ENCODE assay signal across 20 cellular contexts in the genomic region with DNA sequence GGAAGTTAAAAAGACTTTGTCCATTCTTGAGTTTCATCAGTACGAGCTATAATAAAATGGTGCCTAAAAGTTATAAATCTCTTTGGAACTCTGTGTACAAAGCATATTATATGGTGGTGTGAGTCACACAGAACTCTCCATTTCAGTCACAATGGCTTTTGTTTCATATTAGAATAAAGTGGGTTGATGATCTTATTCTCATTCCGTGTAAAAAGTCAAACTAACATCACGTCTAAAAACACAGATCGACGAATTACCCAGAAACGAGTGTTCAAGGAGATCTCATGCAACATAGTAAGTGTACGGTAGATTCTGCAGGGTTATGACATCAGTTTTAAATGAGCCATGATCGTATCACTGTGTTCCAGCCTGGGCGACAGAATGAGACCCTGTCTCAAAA.
A peak's percentile ranks its signal among the peaks of the same experiment; 100 is the strongest.
DNase-seq lines count a peak whose midpoint lies in the region; ATAC-seq, FAIRE-seq and TF ChIP-seq lines count a peak whose summit lies in the region.
"Had no signal": no experiment of that assay in that cellular context is flagged by ENCODE, and none has a peak within 500 bp of the region (broad histone marks: within the 10 kb centered on the region; RNA-seq: fewer than 3 reads in every experiment).

No MANE protein-coding gene starts in this region.

- no peaks in the 10 kb centered on the region for H4K20me1 ChIP-seq in H1 (replicated peaks in 1 of 2; ENCODE audit: control insufficient read depth in 1 of 2, insufficient read depth in 2 of 2, low read length in 2 of 2)

- H2BK120ac ChIP-seq in H1 (replicated peaks; ENCODE audit: low read depth, low read length), result no peak overlapping the region

- no peak overlapping the region for H3K4me3 ChIP-seq in H1 (ENCODE audit: extremely low read depth in 1 of 4, insufficient read depth in 2 of 4, low read depth in 3 of 4, low read length in 4 of 4)
- no peak overlapping the region for H3K4me3 ChIP-seq in kidney (ENCODE audit: low read length in 2 of 2)
- H3K4me3 ChIP-seq: esophagus squamous epithelium, heart right ventricle, sigmoid colon had no signal

- TF ChIP-seq CTCF in H1 (IDR thresholded peaks at IDR 0.05; ENCODE audit: control extremely low read depth in 1 of 3, insufficient read depth in 1 of 3, low read depth in 1 of 3, low read length in 3 of 3), result no peak
- TF ChIP-seq CTCF in kidney (IDR thresholded peaks at IDR 0.05; ENCODE audit: borderline replicate concordance, extremely low read depth, insufficient read depth), result no peak

- no peaks in the 10 kb centered on the region for H3K79me2 ChIP-seq in H1 (ENCODE audit: control insufficient read depth in 1 of 2, insufficient read depth in 2 of 2, low read length in 2 of 2)

- H3K27ac Mint-ChIP-seq in activated naive CD4-positive, alpha-beta T cell treated with anti-CD3 and anti-CD28 coated beads, Interleukin-2, amount 10 ng/mL, durations not matched to agents 7 days and 5 days, result peak overlapping the region; percentile 4
- peak overlapping the region; percentile 81 to 99 for H3K27ac Mint-ChIP-seq in T-cell
- peak overlapping the region; percentile 96 to 97 for H3K27ac Mint-ChIP-seq in stimulated activated naive CD8-positive, alpha-beta T cell treated with anti-CD3 and anti-CD28 coated beads, Interleukin-15, amount 100 ng/mL, for 72 hours
- H3K27ac Mint-ChIP-seq: dendritic cell treated with granulocyte-macrophage colony-stimulating factor and Interleukin-4, amounts not matched to agents 40 ng/mL and 50 ng/mL, for 4 days had no signal

- no peak overlapping the region for H3K56ac ChIP-seq in H1 (replicated peaks; ENCODE audit: insufficient read length, low read depth, low read length)

- H3K27ac ChIP-seq in H1 (ENCODE audit: low read depth, low read length), result no peak overlapping the region
- H3K27ac ChIP-seq in kidney (ENCODE audit: low read depth in 2 of 2, low read length in 2 of 2), result no peak overlapping the region
- H3K27ac ChIP-seq: heart right ventricle had no signal

- H3K4ac ChIP-seq in H1 (replicated peaks; ENCODE audit: insufficient read length, low read depth, low read length), result no peak overlapping the region

- no peak overlapping the region for H2AK5ac ChIP-seq in H1 (ENCODE audit: low read depth, low read length)

- ATAC-seq in T-cell (replicated peaks in 1 of 4), result no peak
- peak; percentile 87 for ATAC-seq in stimulated activated naive CD8-positive, alpha-beta T cell treated with anti-CD3 and anti-CD28 coated beads, Interleukin-15, amount 100 ng/mL, for 72 hours
- no peak for ATAC-seq in HG02623 (IDR thresholded peaks at IDR 0.05; ENCODE audit: unreplicated experiment)
- no peak for ATAC-seq in GM18868 (IDR thresholded peaks at IDR 0.05; ENCODE audit: unreplicated experiment)
- ATAC-seq: heart right ventricle, HepG2 had no signal

- CTCF ChIA-PET in activated naive CD4-positive, alpha-beta T cell treated with anti-CD3 and anti-CD28 coated beads, Interleukin-2, amount 10 ng/mL, durations not matched to agents 7 days and 5 days (lab: Charles Lee), result interaction anchor here (1.1 to 1.6 kb wide), 4 partner anchors 16 to 64 kb away, joined by 3 to 4 read pairs (median 3); no protein-coding TSS in a partner anchor
- CTCF ChIA-PET in T-cell (lab: Charles Lee) (interaction anchor here in 1 of 2 donors (0.6 to 0.9 kb wide), 2 partner anchors 23 to 31 kb away, joined by 3 read pairs; no protein-coding TSS in a partner anchor), H1 (lab: Charles Lee; ENCODE audit: partially characterized antibody) (interaction anchor here (0.6 to 1.9 kb wide), 4 partner anchors 9 to 48 kb away, joined by 3 to 6 read pairs (median 4); no protein-coding TSS in a partner anchor)

- H3K23me2 ChIP-seq in H1 (ENCODE audit: low read depth, low read length), result no peaks in the 10 kb centered on the region

- H3K36me3 Mint-ChIP-seq in activated naive CD4-positive, alpha-beta T cell treated with anti-CD3 and anti-CD28 coated beads, Interleukin-2, amount 10 ng/mL, durations not matched to agents 7 days and 5 days, result peaks cover 20% of the 10 kb centered on the region
- peaks cover 47% of the 10 kb centered on the region for H3K36me3 Mint-ChIP-seq in T-cell

- TF ChIP-seq EP300 in H1 (IDR thresholded peaks at IDR 0.05; ENCODE audit: borderline replicate concordance in 1 of 2, low read depth in 2 of 2, low read length in 2 of 2), result no peak

- intact Hi-C loops in kidney (cut with DNase I), result no loop called here

- no peak overlapping the region for H4K91ac ChIP-seq in H1 (replicated peaks; ENCODE audit: insufficient read length, low read length)

- H3K27me3 Mint-ChIP-seq in activated naive CD4-positive, alpha-beta T cell treated with anti-CD3 and anti-CD28 coated beads, Interleukin-2, amount 10 ng/mL, durations not matched to agents 7 days and 5 days, result no peaks in the 10 kb centered on the region
- H3K27me3 Mint-ChIP-seq in T-cell, result no peaks in the 10 kb centered on the region
- no peaks in the 10 kb centered on the region for H3K27me3 Mint-ChIP-seq in stimulated activated naive CD8-positive, alpha-beta T cell treated with anti-CD3 and anti-CD28 coated beads, Interleukin-15, amount 100 ng/mL, for 72 hours
- H3K27me3 Mint-ChIP-seq: dendritic cell treated with granulocyte-macrophage colony-stimulating factor and Interleukin-4, amounts not matched to agents 40 ng/mL and 50 ng/mL, for 4 days had no signal

- H3K4me3 Mint-ChIP-seq in activated naive CD4-positive, alpha-beta T cell treated with anti-CD3 and anti-CD28 coated beads, Interleukin-2, amount 10 ng/mL, durations not matched to agents 7 days and 5 days, result no peak overlapping the region
- H3K4me3 Mint-ChIP-seq in T-cell, result peak overlapping the region in 1 of 3 donors; percentile 47
- H3K4me3 Mint-ChIP-seq in stimulated activated naive CD8-positive, alpha-beta T cell treated with anti-CD3 and anti-CD28 coated beads, Interleukin-15, amount 100 ng/mL, for 72 hours, result peak overlapping the region; percentile 64 to 69
- H3K4me3 Mint-ChIP-seq: dendritic cell treated with granulocyte-macrophage colony-stimulating factor and Interleukin-4, amounts not matched to agents 40 ng/mL and 50 ng/mL, for 4 days had no signal

- peaks cover 0 to 3% (median 0%) of the 10 kb centered on the region in 4 experiments; a peak in 1 of 7 replicates for H3K4me1 ChIP-seq in H1 (replicated peaks in 1 of 4; ENCODE audit: control insufficient read depth in 3 of 4, insufficient read depth in 4 of 4, low read length in 3 of 4)
- H3K4me1 ChIP-seq in kidney (ENCODE audit: control insufficient read depth in 1 of 2, insufficient read depth in 1 of 2, low read depth in 1 of 2, low read length in 2 of 2), result peaks cover 0 to 2% of the 10 kb centered on the region in 2 donors

- no peak overlapping the region for H2BK15ac ChIP-seq in H1 (ENCODE audit: low read length)

- no peak overlapping the region for H2BK12ac ChIP-seq in H1 (ENCODE audit: low read depth, low read length)

- H3K36me3 ChIP-seq in H1 (ENCODE audit: control insufficient read depth in 2 of 4, insufficient read depth in 4 of 4, low read length in 3 of 4), result no peaks in the 10 kb centered on the region
- H3K36me3 ChIP-seq in kidney (ENCODE audit: control insufficient read depth in 1 of 2, insufficient read depth in 2 of 2, low read length in 2 of 2), result no peaks in the 10 kb centered on the region
- H3K36me3 ChIP-seq: esophagus squamous epithelium, heart right ventricle, sigmoid colon had no signal

- no peaks in the 10 kb centered on the region for H3K79me1 ChIP-seq in H1 (ENCODE audit: low read depth, low read length)

- H4K5ac ChIP-seq in H1 (ENCODE audit: insufficient read length, low read depth, low read length), result no peak overlapping the region

- no peak overlapping the region for H4K8ac ChIP-seq in H1 (ENCODE audit: extremely low read depth, insufficient read depth, low read length)

- no peak overlapping the region for H3K14ac ChIP-seq in H1 (ENCODE audit: insufficient read length)

- DNase-seq in activated naive CD4-positive, alpha-beta T cell treated with anti-CD3 and anti-CD28 coated beads, Interleukin-2, amount 10 ng/mL, durations not matched to agents 7 days and 5 days, result no peak
- no peak for DNase-seq in activated naive CD4-positive, alpha-beta T cell (lab: John Stamatoyannopoulos, UW)
- DNase-seq in T-cell (no peak), H1 (ENCODE audit: low read depth in 1 of 2, low spot score in 2 of 2) (no peak), kidney (no peak)
- no peak for DNase-seq in stimulated activated naive CD8-positive, alpha-beta T cell treated with anti-CD3 and anti-CD28 coated beads, Interleukin-15, amount 100 ng/mL, for 72 hours
- DNase-seq: esophagus squamous epithelium, GF-D8, heart right ventricle, mesendoderm, NCI-H2081, NCI-H526, occipital lobe, sigmoid colon had no signal

- POLR2A ChIA-PET in T-cell (lab: Charles Lee) (interaction anchor here in 1 of 2 donors (0.6 to 1.4 kb wide), 3 partner anchors 16 to 157 kb away, joined by 3 read pairs; no protein-coding TSS in a partner anchor), H1 (lab: Charles Lee; ENCODE audit: partially characterized antibody) (no interaction called here)

- H2AFZ ChIP-seq in H1 (ENCODE audit: low read length), result no peak overlapping the region

- H2BK5ac ChIP-seq in H1 (ENCODE audit: low read depth, low read length), result no peak overlapping the region

- H3K9me3 ChIP-seq in H1 (ENCODE audit: insufficient read depth in 2 of 2, low read depth in 1 of 2, low read length in 1 of 2) (no peaks in the 10 kb centered on the region), kidney (ENCODE audit: control insufficient read depth in 1 of 2, low read length in 2 of 2) (no peaks in the 10 kb centered on the region)
- H3K9me3 ChIP-seq: esophagus squamous epithelium, heart right ventricle, sigmoid colon had no signal

- no peak overlapping the region for H3K4me2 ChIP-seq in H1 (ENCODE audit: insufficient read depth in 1 of 2, low read depth in 2 of 2, low read length in 2 of 2)

- H3K27me3 ChIP-seq in H1 (replicated peaks in 1 of 4; ENCODE audit: control insufficient read depth in 3 of 4, extremely low read depth in 1 of 4, insufficient read depth in 3 of 4, low read length in 3 of 4), result no peaks in the 10 kb centered on the region
- H3K27me3 ChIP-seq: esophagus squamous epithelium, heart right ventricle, sigmoid colon had no signal

- FAIRE-seq in H1 (lab: Jason Lieb, UNC), result peak; percentile 13
- FAIRE-seq in kidney (lab: Jason Lieb, UNC), result no peak
- FAIRE-seq: D721Med, HepG2, urothelium cell line had no signal

- H3K9ac ChIP-seq in H1 (replicated peaks in 1 of 4; ENCODE audit: extremely low read depth in 1 of 4, low read depth in 3 of 4, low read length in 3 of 4), result no peak overlapping the region
- no peak overlapping the region for H3K9ac ChIP-seq in kidney (ENCODE audit: low read length in 2 of 2)

- no peak overlapping the region for H3K23ac ChIP-seq in H1 (ENCODE audit: insufficient read length)

- TF ChIP-seq RAD21 in H1 (IDR thresholded peaks at IDR 0.05 in 1 of 2, conservative IDR thresholded peaks at IDR 0.05 in 1 of 2; ENCODE audit: low read depth in 2 of 2, low read length in 2 of 2), result no peak

- peaks cover 43% of the 10 kb centered on the region for H3K4me1 Mint-ChIP-seq in activated naive CD4-positive, alpha-beta T cell treated with anti-CD3 and anti-CD28 coated beads, Interleukin-2, amount 10 ng/mL, durations not matched to agents 7 days and 5 days
- H3K4me1 Mint-ChIP-seq in T-cell, result peaks cover 81 to 90% (median 87%) of the 10 kb centered on the region in 3 donors
- H3K4me1 Mint-ChIP-seq in stimulated activated naive CD8-positive, alpha-beta T cell treated with anti-CD3 and anti-CD28 coated beads, Interleukin-15, amount 100 ng/mL, for 72 hours, result peaks cover 95% of the 10 kb centered on the region

- H2BK20ac ChIP-seq in H1 (ENCODE audit: low read length), result no peak overlapping the region

- H3K18ac ChIP-seq in H1 (ENCODE audit: extremely low read depth, low read length), result no peak overlapping the region

- H3K9me3 Mint-ChIP-seq in activated naive CD4-positive, alpha-beta T cell treated with anti-CD3 and anti-CD28 coated beads, Interleukin-2, amount 10 ng/mL, durations not matched to agents 7 days and 5 days, result no peaks in the 10 kb centered on the region
- H3K9me3 Mint-ChIP-seq in T-cell, result no peaks in the 10 kb centered on the region
- H3K9me3 Mint-ChIP-seq in stimulated activated naive CD8-positive, alpha-beta T cell treated with anti-CD3 and anti-CD28 coated beads, Interleukin-15, amount 100 ng/mL, for 72 hours, result no peaks in the 10 kb centered on the region
- H3K9me3 Mint-ChIP-seq: dendritic cell treated with granulocyte-macrophage colony-stimulating factor and Interleukin-4, amounts not matched to agents 40 ng/mL and 50 ng/mL, for 4 days had no signal

- 91% methylated on average over 9 of the region's 9 CpGs; no CpG with 5 or more reads in 1 of the 2 experiments for WGBS in H1 (ENCODE audit: extremely low coverage in 1 of 2, insufficient coverage in 1 of 2, insufficient read length in 1 of 2, insufficient replicate concordance in 2 of 2, low coverage in 1 of 2, low lambda C conversion rate in 2 of 2, missing lambda C conversion rate in 1 of 2), 2 experiments

- no peak for TF ChIP-seq POLR2A in H1 (IDR thresholded peaks at IDR 0.05; ENCODE audit: control extremely low read depth in 1 of 2, low read depth in 2 of 2, low read length in 2 of 2)

Comparison
In these comparisons a context has a peak if more than half of its experiments do, and no peak if none do; other contexts are left out.
1. H3K27ac Mint-ChIP-seq: peak in every context shown above with its lines; median percentile 96 in stimulated activated naive CD8-positive, alpha-beta T cell treated with anti-CD3 and anti-CD28 coated beads, Interleukin-15, amount 100 ng/mL, for 72 hours; 90 in T-cell; 4 in activated naive CD4-positive, alpha-beta T cell treated with anti-CD3 and anti-CD28 coated beads, Interleukin-2, amount 10 ng/mL, durations not matched to agents 7 days and 5 days.